Comparison of ENCODE assay signal across 1 cellular context in the genomic region with DNA sequence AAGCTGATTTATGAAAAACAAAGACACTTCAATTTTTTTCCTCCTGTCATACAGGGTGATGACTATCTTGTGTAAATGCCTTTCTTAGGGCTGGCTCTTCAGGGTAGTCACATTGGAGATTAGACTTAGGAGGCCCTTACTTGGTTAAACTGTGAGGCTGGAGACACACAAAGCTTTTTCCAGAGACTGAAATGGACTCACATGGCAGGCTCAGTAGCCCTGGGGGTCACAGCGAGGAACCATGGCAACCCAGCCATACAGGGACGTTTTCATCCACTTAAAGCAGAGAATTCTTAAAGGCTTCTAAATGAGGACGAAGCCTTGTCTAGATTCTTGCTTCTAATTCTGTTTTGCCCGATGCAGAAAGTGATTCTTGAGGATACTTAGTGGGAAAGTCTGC.
TF ChIP-seq lines count a peak whose summit lies in the region.

No MANE protein-coding gene starts in this region.

TF ChIP-seq in WTC11, 78 proteins besides CTCF, POLR2A, EP300 and RAD21 (continued from another document):
- TF ChIP-seq, protein P1, sequence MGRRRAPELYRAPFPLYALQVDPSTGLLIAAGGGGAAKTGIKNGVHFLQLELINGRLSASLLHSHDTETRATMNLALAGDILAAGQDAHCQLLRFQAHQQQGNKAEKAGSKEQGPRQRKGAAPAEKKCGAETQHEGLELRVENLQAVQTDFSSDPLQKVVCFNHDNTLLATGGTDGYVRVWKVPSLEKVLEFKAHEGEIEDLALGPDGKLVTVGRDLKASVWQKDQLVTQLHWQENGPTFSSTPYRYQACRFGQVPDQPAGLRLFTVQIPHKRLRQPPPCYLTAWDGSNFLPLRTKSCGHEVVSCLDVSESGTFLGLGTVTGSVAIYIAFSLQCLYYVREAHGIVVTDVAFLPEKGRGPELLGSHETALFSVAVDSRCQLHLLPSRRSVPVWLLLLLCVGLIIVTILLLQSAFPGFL (CRISPR knock-in tag; IDR thresholded peaks at IDR 0.05; ENCODE audit: borderline replicate concordance): no peak
- TF ChIP-seq JAZF1 (CRISPR knock-in tag; IDR thresholded peaks at IDR 0.05) (no peak), FOXP1 (CRISPR knock-in tag; IDR thresholded peaks at IDR 0.05; ENCODE audit: borderline replicate concordance) (no peak), HMGA2 (CRISPR knock-in tag; IDR thresholded peaks at IDR 0.05) (no peak), IRF2 (CRISPR knock-in tag; IDR thresholded peaks at IDR 0.05; ENCODE audit: borderline replicate concordance, low read depth) (no peak), SMAD3 (CRISPR knock-in tag; IDR thresholded peaks at IDR 0.05; ENCODE audit: borderline replicate concordance) (no peak), CREB1 (CRISPR knock-in tag; IDR thresholded peaks at IDR 0.05) (no peak), RELA (CRISPR knock-in tag; IDR thresholded peaks at IDR 0.05; ENCODE audit: borderline replicate concordance) (no peak)
